Comparison of ENCODE assay signal across 28 cellular contexts in the genomic region with DNA sequence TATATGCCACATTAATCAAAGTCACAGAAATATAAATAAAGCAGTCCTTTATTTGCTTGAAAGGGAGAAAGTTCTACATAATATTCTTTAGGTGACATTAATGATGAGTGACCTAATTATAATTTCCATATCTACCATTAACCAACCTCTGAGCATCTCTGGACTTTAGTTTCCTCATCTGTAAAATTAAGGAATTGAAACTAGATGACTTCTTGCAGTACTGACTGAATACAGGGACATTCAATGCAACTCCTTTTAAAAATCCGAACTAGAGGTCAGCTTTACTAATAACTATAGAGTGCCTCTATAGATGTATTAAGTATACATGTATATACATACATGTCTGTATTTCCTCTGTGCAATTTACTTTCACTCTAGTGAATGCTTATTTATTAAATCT.
"Had no signal": no experiment of that assay in that cellular context is flagged by ENCODE, and none has a peak within 500 bp of the region (broad histone marks: within the 10 kb centered on the region; RNA-seq: fewer than 3 reads in every experiment).

No MANE protein-coding gene starts in this region.

- H3K9me3 Mint-ChIP-seq: activated naive CD4-positive, alpha-beta T cell treated with anti-CD3 and anti-CD28 coated beads, Interleukin-2, amount 50 U/mL, for 24 hours; stimulated activated naive CD8-positive, alpha-beta T cell treated with anti-CD3 and anti-CD28 coated beads, Interleukin-15, Interleukin-2, amounts not matched to agents 100 ng/mL and 50 ng/mL, for 24 hours; type B pancreatic cell had no signal

- H3K4me3 Mint-ChIP-seq: activated CD4-positive, alpha-beta memory T cell treated with anti-CD3 and anti-CD28 coated beads for 36 hours; activated CD4-positive, alpha-beta T cell treated with anti-CD3 and anti-CD28 coated beads, Interleukin-2, amount 10 ng/mL, durations not matched to agents 24 days and 14 days; activated naive CD4-positive, alpha-beta T cell treated with anti-CD3 and anti-CD28 coated beads, Interleukin-2, amount 50 U/mL, for 24 hours; activated naive CD8-positive, alpha-beta T cell treated with anti-CD3 and anti-CD28 coated beads, Interleukin-2, amount 50 U/mL, for 24 hours; effector memory CD8-positive, alpha-beta T cell; stimulated activated naive CD8-positive, alpha-beta T cell treated with anti-CD3 and anti-CD28 coated beads, Interleukin-15, Interleukin-2, amounts not matched to agents 100 ng/mL and 50 ng/mL, for 24 hours; type B pancreatic cell had no signal

- H3K27ac Mint-ChIP-seq: activated CD4-positive, alpha-beta memory T cell treated with anti-CD3 and anti-CD28 coated beads for 36 hours; activated CD4-positive, alpha-beta T cell treated with anti-CD3 and anti-CD28 coated beads, Interleukin-2, amount 10 ng/mL, durations not matched to agents 24 days and 14 days; activated naive CD8-positive, alpha-beta T cell treated with anti-CD3 and anti-CD28 coated beads, Interleukin-2, amount 50 U/mL, for 24 hours; effector memory CD8-positive, alpha-beta T cell; stimulated activated naive CD8-positive, alpha-beta T cell treated with anti-CD3 and anti-CD28 coated beads, Interleukin-15, Interleukin-2, amounts not matched to agents 100 ng/mL and 50 ng/mL, for 24 hours; type B pancreatic cell had no signal

- FAIRE-seq: islet of Langerhans had no signal

- DNase-seq: activated CD4-positive, alpha-beta memory T cell treated with anti-CD3 and anti-CD28 coated beads for 36 hours; activated CD4-positive, alpha-beta T cell treated with anti-CD3 and anti-CD28 coated beads, Interleukin-2, amount 10 ng/mL, durations not matched to agents 24 days and 14 days; activated CD4-positive, CD25-positive, alpha-beta regulatory T cell treated with anti-CD3 and anti-CD28 coated beads, Interleukin-2, amount 50 U/mL, for 72 hours; activated CD8-positive, alpha-beta memory T cell treated with anti-CD3 and anti-CD28 coated beads, Interleukin-2, amount 50 U/mL, for 4 hours; activated gamma-delta T cell; activated naive CD8-positive, alpha-beta T cell treated with anti-CD3 and anti-CD28 coated beads, Interleukin-2, amount 50 U/mL, for 24 hours; activated T-cell treated with anti-CD3 and anti-CD28 coated beads, Interleukin-2, amount 50 U/mL, for 1 hour; amygdala; caudate nucleus; cortex of kidney; effector memory CD8-positive, alpha-beta T cell; erythroblast; gastrocnemius medialis; glutamatergic neuron; left lung; lower lobe of right lung; mesenchymal stem cell; naive thymus-derived CD8-positive, alpha-beta T cell; posterior cingulate gyrus; right cardiac atrium; stimulated activated CD4-positive, alpha-beta T cell treated with anti-CD3 and anti-CD28 coated beads, Interleukin-15, amount 100 ng/mL, for 24 hours; stimulated activated CD4-positive, alpha-beta T cell treated with anti-CD3 and anti-CD28 coated beads, Interleukin-2, amount 100 ng/mL, for 24 hours; T1000; uterus had no signal

- ATAC-seq: activated naive CD8-positive, alpha-beta T cell treated with anti-CD3 and anti-CD28 coated beads, Interleukin-2, amount 50 U/mL, for 24 hours; effector memory CD8-positive, alpha-beta T cell; gastrocnemius medialis; left lung; lower lobe of right lung; naive thymus-derived CD8-positive, alpha-beta T cell; right cardiac atrium had no signal
